In genomic region chr3:142888099-142888483, GRCh38 we compare ENCODE assay signal across 8 cellular contexts. TPM values are rescaled to one million over a fixed set of nuclear protein-coding genes. Genes with fewer than 3 reads are reported as not detected.
A peak's percentile ranks its signal among the peaks of the same experiment; 100 is the strongest.
DNase-seq lines count a peak whose midpoint lies in the region; ATAC-seq and TF ChIP-seq lines count a peak whose summit lies in the region.

No MANE protein-coding gene starts in this region.

- no peaks in the 10 kb centered on the region for H4K20me1 ChIP-seq in MM.1S (ENCODE audit: insufficient read depth, low read length)

- H3K4me1 Mint-ChIP-seq in activated B cell treated with CpG ODN at 0.5 μM for 24 hours, result peaks cover 7% of the 10 kb centered on the region

- H3K27me3 ChIP-seq in MM.1S (replicated peaks; ENCODE audit: insufficient read depth, low read length) (peaks cover 10% of the 10 kb centered on the region), heart left ventricle (peaks cover 0 to 32% (median 0%) of the 10 kb centered on the region in 9 donors), prostate gland (replicated peaks; ENCODE audit: insufficient read depth) (no peaks in the 10 kb centered on the region)

- H2AFZ ChIP-seq in MM.1S (ENCODE audit: low read length), result peak overlapping the region; percentile 86

- peak overlapping the region; percentile 97 for H3K4me2 ChIP-seq in MM.1S (ENCODE audit: low read depth, low read length)

- no peak overlapping the region for H3K27ac ChIP-seq in MM.1S (ENCODE audit: low read length)
- peak overlapping the region; percentile 66 to 90 (median 74) for H3K27ac ChIP-seq in heart left ventricle
- H3K27ac ChIP-seq in prostate gland, result peak overlapping the region; percentile 5 to 64

- peak overlapping the region; percentile 64 for H3K4me3 ChIP-seq in MM.1S (ENCODE audit: low read length)
- H3K4me3 ChIP-seq in heart left ventricle, result peak overlapping the region; percentile 44 to 83 (median 72)
- H3K4me3 ChIP-seq in prostate gland, result peak overlapping the region; percentile 33 to 37

- peak overlapping the region; percentile 54 for H3K4me3 Mint-ChIP-seq in activated B cell treated with CpG ODN at 0.5 μM for 24 hours

- peaks cover 45% of the 10 kb centered on the region for H3K27me3 Mint-ChIP-seq in activated B cell treated with CpG ODN at 0.5 μM for 24 hours

- TF ChIP-seq CTCF in MM.1S (IDR thresholded peaks at IDR 0.05; ENCODE audit: low read length) (peak; percentile 6; the same call in 1 of the 2 replicates), activated B cell treated with CpG ODN at 0.5 μM for 24 hours (IDR thresholded peaks at IDR 0.05) (no peak), heart left ventricle (IDR thresholded peaks at IDR 0.05) (peak in 1 of 12 donors; percentile 13), prostate gland (IDR thresholded peaks at IDR 0.05) (no peak)

- POLR2A ChIA-PET in activated B cell treated with CpG ODN at 0.5 μM for 24 hours (lab: Charles Lee), result no interaction called here

- H3K27ac Mint-ChIP-seq in activated B cell treated with CpG ODN at 0.5 μM for 24 hours, result no peak overlapping the region

- H3K36me3 Mint-ChIP-seq in activated B cell treated with CpG ODN at 0.5 μM for 24 hours (ENCODE audit: low read depth), result no peaks in the 10 kb centered on the region

- ATAC-seq in activated B cell treated with CpG ODN at 0.5 μM for 24 hours (ENCODE audit: low read depth), result no peak
- ATAC-seq in heart left ventricle, result peak; percentile 40 to 75 (median 71)
- no peak for ATAC-seq in HG02884 (IDR thresholded peaks at IDR 0.05; ENCODE audit: unreplicated experiment)
- ATAC-seq in GM19324 (IDR thresholded peaks at IDR 0.05; ENCODE audit: low FRiP score, unreplicated experiment), result no peak

- H3K9me3 ChIP-seq in MM.1S (replicated peaks; ENCODE audit: insufficient read depth, low read length) (no peaks in the 10 kb centered on the region), heart left ventricle (no peaks in the 10 kb centered on the region), prostate gland (no peaks in the 10 kb centered on the region)

- 0 to 2% (median 1%) methylated on average over 14 of the region's 14 CpGs for WGBS in heart left ventricle, 4 donors
- WGBS in prostate gland, result 2% methylated on average over 14 of the region's 14 CpGs

- no peak overlapping the region for H3K9ac ChIP-seq in MM.1S (ENCODE audit: low read length)

- intact Hi-C loops in activated B cell treated with CpG ODN at 0.5 μM for 24 hours (cut with micrococcal nuclease) (no loop called here), heart left ventricle (cut with DNase I) (no loop called here), prostate gland (cut with DNase I) (no loop called here)

- no peaks in the 10 kb centered on the region for H3K9me3 Mint-ChIP-seq in activated B cell treated with CpG ODN at 0.5 μM for 24 hours

- H3K36me3 ChIP-seq in MM.1S (replicated peaks; ENCODE audit: insufficient read depth, low read length) (no peaks in the 10 kb centered on the region), heart left ventricle (no peaks in the 10 kb centered on the region), prostate gland (no peaks in the 10 kb centered on the region)

- no peaks in the 10 kb centered on the region for H3K4me1 ChIP-seq in MM.1S (ENCODE audit: low read length)
- H3K4me1 ChIP-seq in heart left ventricle, result peaks cover 0 to 40% (median 4%) of the 10 kb centered on the region in 12 donors
- H3K4me1 ChIP-seq in prostate gland (replicated peaks), result no peaks in the 10 kb centered on the region

- DNase-seq in GM03348 (ENCODE audit: low spot score), result peak; percentile 44
- no peak for DNase-seq in MM.1S
- no peak for DNase-seq in activated B cell treated with CpG ODN at 0.5 μM for 24 hours
- peak; percentile 28 to 63 (median 59) for DNase-seq in heart left ventricle
- no peak for DNase-seq in prostate gland (ENCODE audit: low spot score)
- no peak for DNase-seq in stimulated activated CD4-positive, alpha-beta T cell treated with anti-CD3 and anti-CD28 coated beads, Interleukin-2, amount 100 ng/mL, for 24 hours

- H3F3A ChIP-seq in MM.1S (ENCODE audit: insufficient read depth, low read length), result no peaks in the 10 kb centered on the region

- no peaks in the 10 kb centered on the region for H3K79me2 ChIP-seq in MM.1S (ENCODE audit: low read length)

- CTCF ChIA-PET in activated B cell treated with CpG ODN at 0.5 μM for 24 hours (lab: Charles Lee), result no interaction called here

- no peaks in the 10 kb centered on the region for H3K9me2 ChIP-seq in MM.1S (replicated peaks; ENCODE audit: insufficient read depth, low read length)

- TF ChIP-seq POLR2A in heart left ventricle (IDR thresholded peaks at IDR 0.05), result no peak
- TF ChIP-seq POLR2A in prostate gland (IDR thresholded peaks at IDR 0.05), result no peak

RNA-seq across cellular contexts. Expression of gene PCOLCE2, which starts 0.8 kb away (rescaled TPM):
- not detected in 2 replicates for total RNA-seq in activated B cell treated with CpG ODN at 0.5 μM for 24 hours
- 100 to 1,000 TPM in 2 of 9 donors, 10 to 100 TPM in 7; 49.2 to 152 (median 70.7) TPM for total RNA-seq in heart left ventricle
- 10 to 100 TPM; 47.5 to 60.1 TPM for polyA plus RNA-seq in heart left ventricle
- total RNA-seq in prostate gland, result 10 to 100 TPM; 11.0 to 14.2 TPM

Comparison
In these comparisons a context has a peak if more than half of its experiments do, and no peak if none do; other contexts are left out.
1. DNase-seq: peak in GM03348 (single experiment) and heart left ventricle (5 of 5); none in MM.1S (single experiment), activated B cell treated with CpG ODN at 0.5 μM for 24 hours (single experiment), prostate gland (single experiment) and stimulated activated CD4-positive, alpha-beta T cell treated with anti-CD3 and anti-CD28 coated beads, Interleukin-2, amount 100 ng/mL, for 24 hours (0 of 2).
2. ATAC-seq: peak in heart left ventricle (4 of 4); none in activated B cell treated with CpG ODN at 0.5 μM for 24 hours (single experiment), HG02884 (single experiment) and GM19324 (single experiment).
3. RNA of gene PCOLCE2, which starts 0.8 kb away (total RNA-seq): 49.2 to 152 TPM in heart left ventricle and 11.0 to 14.2 TPM in prostate gland; not detected in activated B cell treated with CpG ODN at 0.5 μM for 24 hours; every median in the first group is over 10 times any median in the second.
4. Peak in every context shown above with its lines, with median percentiles within 50 percentile points of each other: H3K4me3 ChIP-seq.